Comparison of ENCODE assay signal across 8 cellular contexts in the genomic region with DNA sequence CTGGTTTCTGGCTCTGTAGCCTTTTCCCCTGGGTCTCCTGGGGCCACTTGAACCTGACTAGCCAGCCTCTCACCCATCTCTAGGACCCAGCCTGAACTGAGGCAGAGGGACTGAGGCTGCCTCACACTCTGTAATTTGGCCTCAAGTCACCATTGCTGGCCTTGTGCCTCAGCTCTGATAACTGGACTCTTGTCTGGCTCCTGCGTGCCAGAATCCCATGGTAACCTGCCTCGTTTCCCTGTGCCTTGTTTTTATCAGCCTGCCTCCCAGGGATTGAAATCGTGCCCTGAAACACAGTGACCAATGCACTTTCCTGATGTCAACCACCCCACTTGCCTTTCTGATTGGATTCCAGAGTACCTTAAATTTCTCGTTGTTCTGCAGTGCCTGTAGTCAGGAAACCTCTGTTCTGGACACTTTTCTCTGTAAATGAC. TPM values are rescaled to one million over a fixed set of nuclear protein-coding genes. Genes with fewer than 3 reads are reported as not detected.
DNase-seq lines count a peak whose midpoint lies in the region; ATAC-seq, FAIRE-seq and TF ChIP-seq lines count a peak whose summit lies in the region.

No MANE protein-coding gene starts in this region.

- peak overlapping the region; percentile 62 for H3K4me2 ChIP-seq in HepG2 (ENCODE audit: low read depth, low read length)

- no peaks in the 10 kb centered on the region for H3K36me3 ChIP-seq in HepG2 (replicated peaks in 1 of 2; ENCODE audit: control insufficient read depth in 1 of 2, insufficient read depth in 2 of 2, low read length in 2 of 2)

- H3K27ac ChIP-seq in HepG2 (ENCODE audit: extremely low read length, insufficient read depth, low read length): peak overlapping the region; percentile 72
- H3K27ac ChIP-seq in temporal lobe (ENCODE audit: low read depth, low read length): peak overlapping the region; percentile 73

- in situ Hi-C loops in HepG2 (cut with HindIII; ENCODE audit: extremely low pct_ligation_motif_present, low pct_unique_long_range_greater_than_20kb): no loop called here

- H3K4me3 ChIP-seq in cardiac fibroblast (replicated peaks in 1 of 2; ENCODE audit: low read depth in 2 of 2, low read length in 2 of 2) (peak overlapping the region in 1 of 2 donors; percentile 2), HepG2 (replicated peaks in 1 of 3; ENCODE audit: insufficient read depth in 1 of 3, low read depth in 2 of 3, low read length in 3 of 3) (peak overlapping the region in 2 of 3 experiments; percentile 10 to 16; a peak in 1 of 6 replicates)

- WGBS in HepG2 (ENCODE audit: low lambda C conversion rate): 9% methylated on average over 4 of the region's 4 CpGs

- TF ChIP-seq POLR2A in HepG2 (IDR thresholded peaks at IDR 0.05; ENCODE audit: insufficient read depth in 1 of 2, low read depth in 2 of 2, low read length in 2 of 2): no peak

- FAIRE-seq in HepG2 (lab: Jason Lieb, UNC): no peak

- TSS peak; percentile 82 for BruUV-seq in HepG2 (replicated peaks; lab: Mats Ljungman, UMichigan)

- H3K9me3 ChIP-seq in HepG2 (ENCODE audit: low read length): no peaks in the 10 kb centered on the region

- no peaks in the 10 kb centered on the region for H3K79me2 ChIP-seq in HepG2 (ENCODE audit: insufficient read depth, low read length)

- peak overlapping the region; percentile 15 for H3K9ac ChIP-seq in HepG2 (ENCODE audit: insufficient read depth, low read depth, low read length)

- peaks cover 63% of the 10 kb centered on the region for H3K4me1 ChIP-seq in HepG2 (ENCODE audit: insufficient read depth, low read length)

- TF ChIP-seq RAD21 in HepG2 (CRISPR knock-in tag; IDR thresholded peaks at IDR 0.05): no peak

- DNase-seq in NCI-H82 (lab: John Stamatoyannopoulos, UW): peak; percentile 31
- no peak for DNase-seq in NCI-H82 treated with DMSO at 0.1 percent for 48 hours (lab: John Stamatoyannopoulos, UW; ENCODE audit: unreplicated experiment)
- peak; percentile 54 to 96 for DNase-seq in cardiac fibroblast (ENCODE audit: low read depth in 2 of 2)
- no peak for DNase-seq in HepG2 (ENCODE audit: low spot score)
- no peak for DNase-seq in activated gamma-delta T cell treated with Interleukin-2 at 50 U/mL for 16 hours
- DNase-seq in HK-2 (ENCODE audit: unreplicated experiment): no peak
- no peak for DNase-seq in UCSD-AML1 (lab: John Stamatoyannopoulos, UW; ENCODE audit: unreplicated experiment)

- POLR2A ChIA-PET in HepG2 (lab: Yijun Ruan, JAX): no interaction called here

- CTCF ChIA-PET in HepG2 (lab: Yijun Ruan, JAX; ENCODE audit: low intra/inter-chr PET ratio, low total read pairs): no interaction called here

- TF ChIP-seq CTCF in cardiac fibroblast (IDR thresholded peaks at IDR 0.05; ENCODE audit: low read depth, low read length) (no peak), HepG2 (CRISPR knock-in tag; IDR thresholded peaks at IDR 0.05) (no peak)

- intact Hi-C loops in HepG2 (cut with micrococcal nuclease; ENCODE audit: unreplicated experiment): loop anchor here (2.0 kb wide), 1 partner anchor 29 kb away; a partner anchor contains a TSS

- H2AFZ ChIP-seq in HepG2 (ENCODE audit: low read length): no peak overlapping the region

- ATAC-seq in HepG2: peak; percentile 68

- no peaks in the 10 kb centered on the region for H3K27me3 ChIP-seq in HepG2 (ENCODE audit: control insufficient read depth in 1 of 2, insufficient read depth in 2 of 2, low read length in 2 of 2)

- no peaks in the 10 kb centered on the region for H4K20me1 ChIP-seq in HepG2 (ENCODE audit: insufficient read depth, low read length)

- no peak for TF ChIP-seq EP300 in HepG2 (IDR thresholded peaks at IDR 0.05; ENCODE audit: low read depth in 2 of 2, low read length in 2 of 2)
- no peak for TF ChIP-seq EP300 in HepG2 (CRISPR knock-in tag; IDR thresholded peaks at IDR 0.05; ENCODE audit: borderline replicate concordance)

TF ChIP-seq in HepG2, 621 proteins besides CTCF, POLR2A, EP300 and RAD21 (continues in another document):
- TF ChIP-seq, protein P1, sequence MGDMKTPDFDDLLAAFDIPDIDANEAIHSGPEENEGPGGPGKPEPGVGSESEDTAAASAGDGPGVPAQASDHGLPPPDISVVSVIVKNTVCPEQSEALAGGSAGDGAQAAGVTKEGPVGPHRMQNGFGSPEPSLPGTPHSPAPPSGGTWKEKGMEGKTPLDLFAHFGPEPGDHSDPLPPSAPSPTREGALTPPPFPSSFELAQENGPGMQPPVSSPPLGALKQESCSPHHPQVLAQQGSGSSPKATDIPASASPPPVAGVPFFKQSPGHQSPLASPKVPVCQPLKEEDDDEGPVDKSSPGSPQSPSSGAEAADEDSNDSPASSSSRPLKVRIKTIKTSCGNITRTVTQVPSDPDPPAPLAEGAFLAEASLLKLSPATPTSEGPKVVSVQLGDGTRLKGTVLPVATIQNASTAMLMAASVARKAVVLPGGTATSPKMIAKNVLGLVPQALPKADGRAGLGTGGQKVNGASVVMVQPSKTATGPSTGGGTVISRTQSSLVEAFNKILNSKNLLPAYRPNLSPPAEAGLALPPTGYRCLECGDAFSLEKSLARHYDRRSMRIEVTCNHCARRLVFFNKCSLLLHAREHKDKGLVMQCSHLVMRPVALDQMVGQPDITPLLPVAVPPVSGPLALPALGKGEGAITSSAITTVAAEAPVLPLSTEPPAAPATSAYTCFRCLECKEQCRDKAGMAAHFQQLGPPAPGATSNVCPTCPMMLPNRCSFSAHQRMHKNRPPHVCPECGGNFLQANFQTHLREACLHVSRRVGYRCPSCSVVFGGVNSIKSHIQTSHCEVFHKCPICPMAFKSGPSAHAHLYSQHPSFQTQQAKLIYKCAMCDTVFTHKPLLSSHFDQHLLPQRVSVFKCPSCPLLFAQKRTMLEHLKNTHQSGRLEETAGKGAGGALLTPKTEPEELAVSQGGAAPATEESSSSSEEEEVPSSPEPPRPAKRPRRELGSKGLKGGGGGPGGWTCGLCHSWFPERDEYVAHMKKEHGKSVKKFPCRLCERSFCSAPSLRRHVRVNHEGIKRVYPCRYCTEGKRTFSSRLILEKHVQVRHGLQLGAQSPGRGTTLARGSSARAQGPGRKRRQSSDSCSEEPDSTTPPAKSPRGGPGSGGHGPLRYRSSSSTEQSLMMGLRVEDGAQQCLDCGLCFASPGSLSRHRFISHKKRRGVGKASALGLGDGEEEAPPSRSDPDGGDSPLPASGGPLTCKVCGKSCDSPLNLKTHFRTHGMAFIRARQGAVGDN (CRISPR knock-in tag; IDR thresholded peaks at IDR 0.05): peak; percentile 34; the same call in 1 of the 2 replicates
- TF ChIP-seq CC2D1A (CRISPR knock-in tag; IDR thresholded peaks at IDR 0.05) (no peak), RELA (CRISPR knock-in tag; IDR thresholded peaks at IDR 0.05) (no peak)
- TF ChIP-seq, protein P2, sequence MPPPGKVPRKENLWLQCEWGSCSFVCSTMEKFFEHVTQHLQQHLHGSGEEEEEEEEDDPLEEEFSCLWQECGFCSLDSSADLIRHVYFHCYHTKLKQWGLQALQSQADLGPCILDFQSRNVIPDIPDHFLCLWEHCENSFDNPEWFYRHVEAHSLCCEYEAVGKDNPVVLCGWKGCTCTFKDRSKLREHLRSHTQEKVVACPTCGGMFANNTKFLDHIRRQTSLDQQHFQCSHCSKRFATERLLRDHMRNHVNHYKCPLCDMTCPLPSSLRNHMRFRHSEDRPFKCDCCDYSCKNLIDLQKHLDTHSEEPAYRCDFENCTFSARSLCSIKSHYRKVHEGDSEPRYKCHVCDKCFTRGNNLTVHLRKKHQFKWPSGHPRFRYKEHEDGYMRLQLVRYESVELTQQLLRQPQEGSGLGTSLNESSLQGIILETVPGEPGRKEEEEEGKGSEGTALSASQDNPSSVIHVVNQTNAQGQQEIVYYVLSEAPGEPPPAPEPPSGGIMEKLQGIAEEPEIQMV (CRISPR knock-in tag; IDR thresholded peaks at IDR 0.05; ENCODE audit: low read depth): no peak
- TF ChIP-seq, protein P3, sequence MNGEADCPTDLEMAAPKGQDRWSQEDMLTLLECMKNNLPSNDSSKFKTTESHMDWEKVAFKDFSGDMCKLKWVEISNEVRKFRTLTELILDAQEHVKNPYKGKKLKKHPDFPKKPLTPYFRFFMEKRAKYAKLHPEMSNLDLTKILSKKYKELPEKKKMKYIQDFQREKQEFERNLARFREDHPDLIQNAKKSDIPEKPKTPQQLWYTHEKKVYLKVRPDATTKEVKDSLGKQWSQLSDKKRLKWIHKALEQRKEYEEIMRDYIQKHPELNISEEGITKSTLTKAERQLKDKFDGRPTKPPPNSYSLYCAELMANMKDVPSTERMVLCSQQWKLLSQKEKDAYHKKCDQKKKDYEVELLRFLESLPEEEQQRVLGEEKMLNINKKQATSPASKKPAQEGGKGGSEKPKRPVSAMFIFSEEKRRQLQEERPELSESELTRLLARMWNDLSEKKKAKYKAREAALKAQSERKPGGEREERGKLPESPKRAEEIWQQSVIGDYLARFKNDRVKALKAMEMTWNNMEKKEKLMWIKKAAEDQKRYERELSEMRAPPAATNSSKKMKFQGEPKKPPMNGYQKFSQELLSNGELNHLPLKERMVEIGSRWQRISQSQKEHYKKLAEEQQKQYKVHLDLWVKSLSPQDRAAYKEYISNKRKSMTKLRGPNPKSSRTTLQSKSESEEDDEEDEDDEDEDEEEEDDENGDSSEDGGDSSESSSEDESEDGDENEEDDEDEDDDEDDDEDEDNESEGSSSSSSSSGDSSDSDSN (CRISPR knock-in tag; IDR thresholded peaks at IDR 0.05): peak; percentile 21; the same call in 1 of the 2 replicates

RNA-seq across cellular contexts. Expression of a gene that starts 27.9 kb away (rescaled TPM):
- 6.0 and 8.4 TPM in 2 replicates for total RNA-seq in HepG2 (2016; rRNA removed; fragmentation: Illumina TruSeq; extraction: Trizol)
- total RNA-seq in HepG2 (2016; cell fraction: cytosol; rRNA removed; fragmentation: Illumina TruSeq; extraction: Trizol; ENCODE audit: low read depth): 3.5 and 4.1 TPM in 2 replicates
- total RNA-seq in HepG2 (2016; cell fraction: insoluble cytoplasmic fraction; rRNA removed; fragmentation: Illumina TruSeq; extraction: Trizol): 5.5 and 7.9 TPM in 2 replicates
- total RNA-seq in HepG2 (2016; cell fraction: membrane; rRNA removed; fragmentation: Illumina TruSeq; extraction: Trizol): 8.5 and 9.1 TPM in 2 replicates
- total RNA-seq in HepG2 (2016; cell fraction: nucleus; rRNA removed; fragmentation: Illumina TruSeq; extraction: Trizol): 11.9 and 14.9 TPM in 2 replicates
- polyA plus RNA-seq in HepG2 (2011; rRNA removed): 11.8 and 13.9 TPM in 2 replicates
- polyA plus RNA-seq in HepG2 (2011; cell fraction: cytosol; rRNA removed): 5.2 and 6.7 TPM in 2 replicates
- 13.4 and 13.8 TPM in 2 replicates for polyA plus RNA-seq in HepG2 (2011; cell fraction: nucleus; rRNA removed)
- polyA plus RNA-seq in HepG2 (2012): 8.8 and 10.8 TPM in 2 replicates
- 3.4 and 3.6 TPM in 2 replicates for polyA plus RNA-seq in HepG2 (2016; cell fraction: cytosol; fragmentation: Illumina TruSeq; extraction: Trizol; ENCODE audit: low read depth)
- 5.0 and 8.1 TPM in 2 replicates for polyA plus RNA-seq in HepG2 (2016; cell fraction: insoluble cytoplasmic fraction; fragmentation: Illumina TruSeq; extraction: Trizol; ENCODE audit: low read depth)
- 5.3 and 5.6 TPM in 2 replicates for polyA plus RNA-seq in HepG2 (2016; cell fraction: membrane; fragmentation: Illumina TruSeq; extraction: Trizol; ENCODE audit: low read depth)
- polyA plus RNA-seq in HepG2 (2016; cell fraction: nucleus; fragmentation: Illumina TruSeq; extraction: Trizol; ENCODE audit: insufficient read depth, low read depth): 17.9 and 22.1 TPM in 2 replicates
- 15.8 and 105 TPM in 2 replicates for polyA minus RNA-seq in HepG2 (2011; rRNA and poly(A)+ RNA removed; ENCODE audit: low replicate concordance)
- polyA minus RNA-seq in HepG2 (2011; cell fraction: cytosol; rRNA and poly(A)+ RNA removed): 7.3 and 8.0 TPM in 2 replicates
- polyA minus RNA-seq in HepG2 (2011; cell fraction: nucleus; rRNA and poly(A)+ RNA removed): 15.8 and 20.6 TPM in 2 replicates
- total RNA-seq in temporal lobe: 15.2 TPM

Comparison
In these comparisons a context has a peak if more than half of its experiments do, and no peak if none do; other contexts are left out.
1. DNase-seq: peak in NCI-H82 (single experiment) and cardiac fibroblast (2 of 2); none in NCI-H82 treated with DMSO at 0.1 percent for 48 hours (single experiment), HepG2 (single experiment), activated gamma-delta T cell treated with Interleukin-2 at 50 U/mL for 16 hours (single experiment), HK-2 (single experiment) and UCSD-AML1 (single experiment).